Comparison of ENCODE assay signal across 11 cellular contexts in the genomic region with DNA sequence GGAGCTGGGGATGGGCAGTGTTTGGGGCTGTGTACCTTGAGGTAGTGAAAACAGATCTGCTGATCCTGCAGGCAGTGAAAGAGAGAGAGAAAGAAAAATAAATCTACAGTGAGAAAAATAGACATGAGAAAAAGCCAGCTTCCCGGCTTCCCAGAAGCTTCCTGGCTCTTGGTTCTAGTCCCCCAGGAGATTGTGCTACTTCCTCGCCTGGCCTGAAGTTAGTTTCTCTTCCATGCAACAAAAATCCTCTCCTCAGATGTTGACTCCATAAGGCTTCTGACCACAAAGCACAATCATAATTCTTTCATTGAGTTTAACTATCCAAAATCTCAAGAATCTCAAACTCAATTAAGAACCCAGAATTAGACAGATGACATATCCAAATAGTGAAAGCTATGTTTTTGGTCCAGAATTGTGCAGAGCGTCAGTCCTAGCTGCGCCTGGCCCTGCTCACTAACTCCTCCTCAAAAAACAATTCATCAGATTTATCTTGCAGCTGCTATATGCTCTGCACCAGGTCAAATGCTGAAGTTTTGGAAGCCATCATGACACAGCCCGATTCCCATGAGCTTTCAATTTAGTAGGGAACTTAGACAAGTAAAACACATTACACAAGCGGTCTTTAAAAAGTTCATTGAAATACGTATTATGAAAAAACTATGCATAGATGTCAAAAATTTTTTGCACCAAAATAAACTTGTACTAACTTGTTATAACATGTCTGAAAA. TPM values are rescaled to one million over a fixed set of nuclear protein-coding genes. Genes with fewer than 3 reads are reported as not detected.
DNase-seq lines count a peak whose midpoint lies in the region; ATAC-seq and TF ChIP-seq lines count a peak whose summit lies in the region.
"Had no signal": no experiment of that assay in that cellular context is flagged by ENCODE, and none has a peak within 500 bp of the region (broad histone marks: within the 10 kb centered on the region; RNA-seq: fewer than 3 reads in every experiment).

No MANE protein-coding gene starts in this region.

- no peak for ATAC-seq in activated naive CD8-positive, alpha-beta T cell treated with anti-CD3 and anti-CD28 coated beads, Interleukin-2, amount 10 ng/mL, durations not matched to agents 7 days and 5 days (ENCODE audit: low read depth)
- ATAC-seq in activated naive CD8-positive, alpha-beta T cell treated with anti-CD3 and anti-CD28 coated beads, Interleukin-2, amount 50 U/mL, for 24 hours: no peak
- no peak for ATAC-seq in naive thymus-derived CD8-positive, alpha-beta T cell

- H3K27me3 ChIP-seq in esophagus muscularis mucosa (no peaks in the 10 kb centered on the region), uterus (no peaks in the 10 kb centered on the region), MG63 (no peaks in the 10 kb centered on the region)
- H3K27me3 ChIP-seq: pancreas, upper lobe of left lung had no signal

- no peak for TF ChIP-seq POLR2A in esophagus muscularis mucosa (IDR thresholded peaks at IDR 0.05; ENCODE audit: low read depth)
- TF ChIP-seq POLR2A in uterus (IDR thresholded peaks at IDR 0.05): no peak

- POLR2A ChIA-PET in activated naive CD8-positive, alpha-beta T cell treated with anti-CD3 and anti-CD28 coated beads, Interleukin-2, amount 10 ng/mL, durations not matched to agents 7 days and 5 days (lab: Charles Lee): interaction anchor here (0.6 kb wide), 1 partner anchor 17 kb away, joined by 4 read pairs; no protein-coding TSS in a partner anchor
- POLR2A ChIA-PET in naive thymus-derived CD8-positive, alpha-beta T cell (lab: Charles Lee): interaction anchor here (1.0 to 2.2 kb wide), 2 partner anchors 9 to 19 kb away, joined by 3 to 14 read pairs; a partner anchor contains a TSS

- no peaks in the 10 kb centered on the region for H3K36me3 Mint-ChIP-seq in activated naive CD8-positive, alpha-beta T cell treated with anti-CD3 and anti-CD28 coated beads, Interleukin-2, amount 10 ng/mL, durations not matched to agents 7 days and 5 days
- H3K36me3 Mint-ChIP-seq in activated naive CD8-positive, alpha-beta T cell treated with anti-CD3 and anti-CD28 coated beads, Interleukin-2, amount 50 U/mL, for 24 hours (ENCODE audit: low read depth): no peaks in the 10 kb centered on the region
- H3K36me3 Mint-ChIP-seq in naive thymus-derived CD8-positive, alpha-beta T cell: no peaks in the 10 kb centered on the region

- H3K36me3 ChIP-seq in esophagus muscularis mucosa (no peaks in the 10 kb centered on the region), uterus (no peaks in the 10 kb centered on the region), MG63 (no peaks in the 10 kb centered on the region)
- H3K36me3 ChIP-seq: pancreas, upper lobe of left lung had no signal

- peaks cover 8% of the 10 kb centered on the region for H3K4me1 Mint-ChIP-seq in activated naive CD8-positive, alpha-beta T cell treated with anti-CD3 and anti-CD28 coated beads, Interleukin-2, amount 10 ng/mL, durations not matched to agents 7 days and 5 days
- peaks cover 19% of the 10 kb centered on the region for H3K4me1 Mint-ChIP-seq in activated naive CD8-positive, alpha-beta T cell treated with anti-CD3 and anti-CD28 coated beads, Interleukin-2, amount 50 U/mL, for 24 hours
- H3K4me1 Mint-ChIP-seq in naive thymus-derived CD8-positive, alpha-beta T cell: peaks cover 13 to 27% (median 22%) of the 10 kb centered on the region in 4 donors

- TF ChIP-seq CTCF in esophagus muscularis mucosa (IDR thresholded peaks at IDR 0.05): no peak
- TF ChIP-seq CTCF in uterus (IDR thresholded peaks at IDR 0.05): no peak

- peak overlapping the region; percentile 2 for H3K4me3 Mint-ChIP-seq in activated naive CD8-positive, alpha-beta T cell treated with anti-CD3 and anti-CD28 coated beads, Interleukin-2, amount 10 ng/mL, durations not matched to agents 7 days and 5 days
- no peak overlapping the region for H3K4me3 Mint-ChIP-seq in activated naive CD8-positive, alpha-beta T cell treated with anti-CD3 and anti-CD28 coated beads, Interleukin-2, amount 50 U/mL, for 24 hours
- peak overlapping the region; percentile 92 to 99 (median 96) for H3K4me3 Mint-ChIP-seq in naive thymus-derived CD8-positive, alpha-beta T cell

- peak overlapping the region; percentile 52 to 67 (median 56) for H3K4me3 ChIP-seq in esophagus muscularis mucosa
- peak overlapping the region in 1 of 2 donors; percentile 4 for H3K4me3 ChIP-seq in uterus
- no peak overlapping the region for H3K4me3 ChIP-seq in MG63

- H3K4me1 ChIP-seq in esophagus muscularis mucosa (peaks cover 11 to 33% (median 21%) of the 10 kb centered on the region in 4 donors), uterus (no peaks in the 10 kb centered on the region)
- H3K4me1 ChIP-seq: pancreas had no signal

- no peak overlapping the region for H3K27ac Mint-ChIP-seq in activated naive CD8-positive, alpha-beta T cell treated with anti-CD3 and anti-CD28 coated beads, Interleukin-2, amount 10 ng/mL, durations not matched to agents 7 days and 5 days
- H3K27ac Mint-ChIP-seq in activated naive CD8-positive, alpha-beta T cell treated with anti-CD3 and anti-CD28 coated beads, Interleukin-2, amount 50 U/mL, for 24 hours: no peak overlapping the region
- H3K27ac Mint-ChIP-seq in naive thymus-derived CD8-positive, alpha-beta T cell: peak overlapping the region; percentile 0 to 97 (median 94)

- H3K27me3 Mint-ChIP-seq in activated naive CD8-positive, alpha-beta T cell treated with anti-CD3 and anti-CD28 coated beads, Interleukin-2, amount 10 ng/mL, durations not matched to agents 7 days and 5 days: peaks cover 3% of the 10 kb centered on the region
- peaks cover 5% of the 10 kb centered on the region for H3K27me3 Mint-ChIP-seq in activated naive CD8-positive, alpha-beta T cell treated with anti-CD3 and anti-CD28 coated beads, Interleukin-2, amount 50 U/mL, for 24 hours
- no peaks in the 10 kb centered on the region for H3K27me3 Mint-ChIP-seq in naive thymus-derived CD8-positive, alpha-beta T cell

- no peaks in the 10 kb centered on the region for H3K9me3 ChIP-seq in esophagus muscularis mucosa
- H3K9me3 ChIP-seq in uterus: no peaks in the 10 kb centered on the region
- H3K9me3 ChIP-seq in MG63: no peaks in the 10 kb centered on the region
- H3K9me3 ChIP-seq: pancreas, upper lobe of left lung had no signal

- intact Hi-C loops in esophagus muscularis mucosa (cut with DNase I): loop anchor here (5.0 kb wide), 1 partner anchor 47 kb away; no protein-coding TSS in a partner anchor
- intact Hi-C loops in uterus (cut with DNase I; ENCODE audit: low total_unique reads): no loop called here

- peaks cover 3% of the 10 kb centered on the region for H3K9me3 Mint-ChIP-seq in activated naive CD8-positive, alpha-beta T cell treated with anti-CD3 and anti-CD28 coated beads, Interleukin-2, amount 10 ng/mL, durations not matched to agents 7 days and 5 days
- peaks cover 7% of the 10 kb centered on the region for H3K9me3 Mint-ChIP-seq in activated naive CD8-positive, alpha-beta T cell treated with anti-CD3 and anti-CD28 coated beads, Interleukin-2, amount 50 U/mL, for 24 hours
- H3K9me3 Mint-ChIP-seq in naive thymus-derived CD8-positive, alpha-beta T cell: peaks cover 0 to 4% (median 0%) of the 10 kb centered on the region in 9 donors

- no peak for TF ChIP-seq EP300 in esophagus muscularis mucosa (IDR thresholded peaks at IDR 0.05)

- WGBS in esophagus muscularis mucosa: 44% methylated on average over 7 of the region's 7 CpGs

- peak overlapping the region; percentile 79 to 84 (median 81) for H3K27ac ChIP-seq in esophagus muscularis mucosa (replicated peaks in 1 of 4)
- peak overlapping the region; percentile 58 to 82 for H3K27ac ChIP-seq in uterus
- H3K27ac ChIP-seq: pancreas had no signal

- DNase-seq in activated naive CD8-positive, alpha-beta T cell treated with anti-CD3 and anti-CD28 coated beads, Interleukin-2, amount 10 ng/mL, durations not matched to agents 7 days and 5 days: no peak
- no peak for DNase-seq in activated naive CD8-positive, alpha-beta T cell treated with anti-CD3 and anti-CD28 coated beads, Interleukin-2, amount 50 U/mL, for 24 hours
- DNase-seq in esophagus muscularis mucosa (ENCODE audit: extremely low spot score) (no peak), uterus (no peak), occipital lobe (lab: John Stamatoyannopoulos, UW) (no peak), MG63 (no peak), iPS-NIHi7 (ENCODE audit: extremely low spot score) (no peak)
- no peak for DNase-seq in naive thymus-derived CD8-positive, alpha-beta T cell
- DNase-seq: NCI-H226, pancreas, upper lobe of left lung had no signal

RNA-seq across cellular contexts. Expression of a gene that starts 20.1 kb away (rescaled TPM):
- total RNA-seq in activated naive CD8-positive, alpha-beta T cell treated with anti-CD3 and anti-CD28 coated beads, Interleukin-2, amount 10 ng/mL, durations not matched to agents 7 days and 5 days: 10 to 100 TPM; 33.0 to 36.3 TPM
- 10 to 100 TPM; 59.8 to 88.5 (median 78.8) TPM for total RNA-seq in esophagus muscularis mucosa
- 10 to 100 TPM; 20.1 to 24.3 TPM for total RNA-seq in naive thymus-derived CD8-positive, alpha-beta T cell
- polyA plus RNA-seq in naive thymus-derived CD8-positive, alpha-beta T cell: 1 to 10 TPM; 2.7 to 4.3 (median 3.7) TPM
- total RNA-seq in uterus: 100 to 1,000 TPM in 1 of 4 donors, 10 to 100 TPM in 3; 59.2 to 132 (median 78.2) TPM
- total RNA-seq in occipital lobe: 54.0 TPM
- total RNA-seq in MG63 (2014; rRNA removed; shearing (Covaris generic); ENCODE audit: low replicate concordance): 18.5 and 93.0 TPM in 2 replicates

Comparison
In these comparisons a context has a peak if more than half of its experiments do, and no peak if none do; other contexts are left out.
1. H3K27ac Mint-ChIP-seq: peak in naive thymus-derived CD8-positive, alpha-beta T cell (10 of 10); none in activated naive CD8-positive, alpha-beta T cell treated with anti-CD3 and anti-CD28 coated beads, Interleukin-2, amount 10 ng/mL, durations not matched to agents 7 days and 5 days (single experiment) and activated naive CD8-positive, alpha-beta T cell treated with anti-CD3 and anti-CD28 coated beads, Interleukin-2, amount 50 U/mL, for 24 hours (single experiment).